8 cellular contexts compared by ENCODE assay signal in genomic region chr1:54356680-54357147, GRCh38. TPM values are rescaled to one million over a fixed set of nuclear protein-coding genes. Genes with fewer than 3 reads are reported as not detected.
A peak's percentile ranks its signal among the peaks of the same experiment; 100 is the strongest.
DNase-seq lines count a peak whose midpoint lies in the region; ATAC-seq and TF ChIP-seq lines count a peak whose summit lies in the region.

No MANE protein-coding gene starts in this region.

- H3K4me1 Mint-ChIP-seq in Calu3 (ENCODE audit: low read depth, unreplicated experiment) = no peaks in the 10 kb centered on the region

- TF ChIP-seq CTCF in Calu3 (IDR thresholded peaks at IDR 0.05; ENCODE audit: unreplicated experiment) = no peak

- CTCF ChIA-PET in Calu3 (lab: Charles Lee) = no interaction called here

- no peaks in the 10 kb centered on the region for H3K27me3 Mint-ChIP-seq in Calu3 (ENCODE audit: unreplicated experiment)

- H3K27ac Mint-ChIP-seq in Calu3 (ENCODE audit: unreplicated experiment) = no peak overlapping the region

- no peaks in the 10 kb centered on the region for H3K9me3 Mint-ChIP-seq in Calu3 (ENCODE audit: low read depth, unreplicated experiment)

- H3K36me3 Mint-ChIP-seq in Calu3 (ENCODE audit: insufficient read depth, unreplicated experiment) = no peaks in the 10 kb centered on the region

- BruUV-seq in Calu3 (replicated peaks; lab: Mats Ljungman, UMichigan) = no TSS peak

- intact Hi-C loops in Calu3 (cut with micrococcal nuclease; ENCODE audit: unreplicated experiment) = no loop called here

- ATAC-seq in GM18861 (IDR thresholded peaks at IDR 0.05; ENCODE audit: unreplicated experiment) (peak; percentile 38), left lobe of liver (no peak), HG03280 (IDR thresholded peaks at IDR 0.05; ENCODE audit: unreplicated experiment) (no peak)

- no peak overlapping the region for H3K4me3 Mint-ChIP-seq in Calu3 (ENCODE audit: low read depth, unreplicated experiment)

- DNase-seq in T-helper 2 cell (peak in 3 of 5 experiments; percentile 9 to 31 (median 11)), cerebellum (ENCODE audit: low spot score) (peak; percentile 70), left lobe of liver (ENCODE audit: low spot score) (no peak), COLO668 (lab: John Stamatoyannopoulos, UW; ENCODE audit: unreplicated experiment) (no peak), Calu3 (no peak)
- DNase-seq in stimulated activated CD4-positive, alpha-beta T cell treated with anti-CD3 and anti-CD28 coated beads, Interleukin-2, amount 100 ng/mL, for 4 hours (ENCODE audit: low read depth) = peak; percentile 13

RNA-seq across cellular contexts. Expression of gene SSBP3, which starts 49.5 kb away (rescaled TPM):
- total RNA-seq in cerebellum (36.4 TPM), left lobe of liver (21.7 TPM), Calu3 (2022) (16.6 and 16.7 TPM in 2 replicates)

Comparison
In these comparisons a context has a peak if more than half of its experiments do, and no peak if none do; other contexts are left out.
1. DNase-seq: peak in T-helper 2 cell (3 of 5), cerebellum (single experiment) and stimulated activated CD4-positive, alpha-beta T cell treated with anti-CD3 and anti-CD28 coated beads, Interleukin-2, amount 100 ng/mL, for 4 hours (single experiment); none in left lobe of liver (single experiment), COLO668 (single experiment) and Calu3 (single experiment).